Comparison of ENCODE assay signal across 1 cellular context in the genomic region with DNA sequence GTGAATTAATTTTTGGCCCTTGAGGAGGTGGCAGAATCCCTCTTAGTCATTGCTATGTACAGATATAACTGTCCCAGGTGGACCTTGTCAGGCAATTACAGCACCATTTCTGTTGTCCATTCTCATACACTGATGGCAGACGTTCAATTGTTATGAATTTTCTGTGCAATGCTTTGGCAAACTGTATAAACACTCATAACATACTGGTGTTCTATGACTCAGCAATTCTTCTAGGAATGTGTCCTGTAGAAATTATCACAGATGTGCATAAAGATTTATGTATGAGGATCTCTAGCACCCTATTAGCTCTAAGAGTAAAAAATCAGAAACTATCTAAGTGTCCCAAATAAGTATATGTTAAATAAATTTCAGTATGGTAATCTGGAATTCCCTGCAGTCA.
TF ChIP-seq lines count a peak whose summit lies in the region.

No MANE protein-coding gene starts in this region.

TF ChIP-seq in A549, 52 proteins besides CTCF, POLR2A, EP300 and RAD21 (continued from another document):
- TF ChIP-seq, protein P1, sequence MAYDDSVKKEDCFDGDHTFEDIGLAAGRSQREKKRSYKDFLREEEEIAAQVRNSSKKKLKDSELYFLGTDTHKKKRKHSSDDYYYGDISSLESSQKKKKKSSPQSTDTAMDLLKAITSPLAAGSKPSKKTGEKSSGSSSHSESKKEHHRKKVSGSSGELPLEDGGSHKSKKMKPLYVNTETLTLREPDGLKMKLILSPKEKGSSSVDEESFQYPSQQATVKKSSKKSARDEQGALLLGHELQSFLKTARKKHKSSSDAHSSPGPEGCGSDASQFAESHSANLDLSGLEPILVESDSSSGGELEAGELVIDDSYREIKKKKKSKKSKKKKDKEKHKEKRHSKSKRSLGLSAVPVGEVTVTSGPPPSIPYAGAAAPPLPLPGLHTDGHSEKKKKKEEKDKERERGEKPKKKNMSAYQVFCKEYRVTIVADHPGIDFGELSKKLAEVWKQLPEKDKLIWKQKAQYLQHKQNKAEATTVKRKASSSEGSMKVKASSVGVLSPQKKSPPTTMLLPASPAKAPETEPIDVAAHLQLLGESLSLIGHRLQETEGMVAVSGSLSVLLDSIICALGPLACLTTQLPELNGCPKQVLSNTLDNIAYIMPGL (CRISPR knock-in tag; IDR thresholded peaks at IDR 0.05; ENCODE audit: borderline replicate concordance), result no peak
- TF ChIP-seq NR3C1 (IDR thresholded peaks at IDR 0.05), result no peak
- no peak for TF ChIP-seq ZSCAN20 (CRISPR knock-in tag; IDR thresholded peaks at IDR 0.05)
- no peak for TF ChIP-seq RNF2 (IDR thresholded peaks at IDR 0.05; ENCODE audit: borderline replicate concordance, low read depth)
- TF ChIP-seq MAZ (IDR thresholded peaks at IDR 0.05; ENCODE audit: borderline replicate concordance, low read depth, low read length), result no peak
- TF ChIP-seq, protein P2, sequence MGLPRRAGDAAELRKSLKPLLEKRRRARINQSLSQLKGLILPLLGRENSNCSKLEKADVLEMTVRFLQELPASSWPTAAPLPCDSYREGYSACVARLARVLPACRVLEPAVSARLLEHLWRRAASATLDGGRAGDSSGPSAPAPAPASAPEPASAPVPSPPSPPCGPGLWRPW (IDR thresholded peaks at IDR 0.05), result no peak
- TF ChIP-seq, protein P3, sequence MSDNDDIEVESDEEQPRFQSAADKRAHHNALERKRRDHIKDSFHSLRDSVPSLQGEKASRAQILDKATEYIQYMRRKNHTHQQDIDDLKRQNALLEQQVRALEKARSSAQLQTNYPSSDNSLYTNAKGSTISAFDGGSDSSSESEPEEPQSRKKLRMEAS (IDR thresholded peaks at IDR 0.05), result no peak
- TF ChIP-seq FOXS1 (CRISPR knock-in tag; IDR thresholded peaks at IDR 0.05), result peak; percentile 41; the same call in 1 of the 2 replicates
- TF ChIP-seq KDM1A (IDR thresholded peaks at IDR 0.05; ENCODE audit: low read depth), result no peak
- no peak for TF ChIP-seq CHD4 (IDR thresholded peaks at IDR 0.05; ENCODE audit: borderline replicate concordance)
- peak; percentile 96 for TF ChIP-seq NFE2L2 (conservative IDR thresholded peaks at IDR 0.05; ENCODE audit: low read length)
- TF ChIP-seq, protein P4, sequence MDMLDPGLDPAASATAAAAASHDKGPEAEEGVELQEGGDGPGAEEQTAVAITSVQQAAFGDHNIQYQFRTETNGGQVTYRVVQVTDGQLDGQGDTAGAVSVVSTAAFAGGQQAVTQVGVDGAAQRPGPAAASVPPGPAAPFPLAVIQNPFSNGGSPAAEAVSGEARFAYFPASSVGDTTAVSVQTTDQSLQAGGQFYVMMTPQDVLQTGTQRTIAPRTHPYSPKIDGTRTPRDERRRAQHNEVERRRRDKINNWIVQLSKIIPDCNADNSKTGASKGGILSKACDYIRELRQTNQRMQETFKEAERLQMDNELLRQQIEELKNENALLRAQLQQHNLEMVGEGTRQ (IDR thresholded peaks at IDR 0.05), result no peak
- no peak for TF ChIP-seq TFCP2L1 (CRISPR knock-in tag; IDR thresholded peaks at IDR 0.05)
- TF ChIP-seq, protein P5, sequence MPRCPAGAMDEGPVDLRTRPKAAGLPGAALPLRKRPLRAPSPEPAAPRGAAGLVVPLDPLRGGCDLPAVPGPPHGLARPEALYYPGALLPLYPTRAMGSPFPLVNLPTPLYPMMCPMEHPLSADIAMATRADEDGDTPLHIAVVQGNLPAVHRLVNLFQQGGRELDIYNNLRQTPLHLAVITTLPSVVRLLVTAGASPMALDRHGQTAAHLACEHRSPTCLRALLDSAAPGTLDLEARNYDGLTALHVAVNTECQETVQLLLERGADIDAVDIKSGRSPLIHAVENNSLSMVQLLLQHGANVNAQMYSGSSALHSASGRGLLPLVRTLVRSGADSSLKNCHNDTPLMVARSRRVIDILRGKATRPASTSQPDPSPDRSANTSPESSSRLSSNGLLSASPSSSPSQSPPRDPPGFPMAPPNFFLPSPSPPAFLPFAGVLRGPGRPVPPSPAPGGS (IDR thresholded peaks at IDR 0.05), result no peak
- TF ChIP-seq RFX5 (IDR thresholded peaks at IDR 0.05), result no peak
- TF ChIP-seq KDM5A (IDR thresholded peaks at IDR 0.05), result no peak
- no peak for TF ChIP-seq ESRRA (IDR thresholded peaks at IDR 0.05; ENCODE audit: borderline replicate concordance, low read length)
- TF ChIP-seq, protein P6, sequence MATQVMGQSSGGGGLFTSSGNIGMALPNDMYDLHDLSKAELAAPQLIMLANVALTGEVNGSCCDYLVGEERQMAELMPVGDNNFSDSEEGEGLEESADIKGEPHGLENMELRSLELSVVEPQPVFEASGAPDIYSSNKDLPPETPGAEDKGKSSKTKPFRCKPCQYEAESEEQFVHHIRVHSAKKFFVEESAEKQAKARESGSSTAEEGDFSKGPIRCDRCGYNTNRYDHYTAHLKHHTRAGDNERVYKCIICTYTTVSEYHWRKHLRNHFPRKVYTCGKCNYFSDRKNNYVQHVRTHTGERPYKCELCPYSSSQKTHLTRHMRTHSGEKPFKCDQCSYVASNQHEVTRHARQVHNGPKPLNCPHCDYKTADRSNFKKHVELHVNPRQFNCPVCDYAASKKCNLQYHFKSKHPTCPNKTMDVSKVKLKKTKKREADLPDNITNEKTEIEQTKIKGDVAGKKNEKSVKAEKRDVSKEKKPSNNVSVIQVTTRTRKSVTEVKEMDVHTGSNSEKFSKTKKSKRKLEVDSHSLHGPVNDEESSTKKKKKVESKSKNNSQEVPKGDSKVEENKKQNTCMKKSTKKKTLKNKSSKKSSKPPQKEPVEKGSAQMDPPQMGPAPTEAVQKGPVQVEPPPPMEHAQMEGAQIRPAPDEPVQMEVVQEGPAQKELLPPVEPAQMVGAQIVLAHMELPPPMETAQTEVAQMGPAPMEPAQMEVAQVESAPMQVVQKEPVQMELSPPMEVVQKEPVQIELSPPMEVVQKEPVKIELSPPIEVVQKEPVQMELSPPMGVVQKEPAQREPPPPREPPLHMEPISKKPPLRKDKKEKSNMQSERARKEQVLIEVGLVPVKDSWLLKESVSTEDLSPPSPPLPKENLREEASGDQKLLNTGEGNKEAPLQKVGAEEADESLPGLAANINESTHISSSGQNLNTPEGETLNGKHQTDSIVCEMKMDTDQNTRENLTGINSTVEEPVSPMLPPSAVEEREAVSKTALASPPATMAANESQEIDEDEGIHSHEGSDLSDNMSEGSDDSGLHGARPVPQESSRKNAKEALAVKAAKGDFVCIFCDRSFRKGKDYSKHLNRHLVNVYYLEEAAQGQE (IDR thresholded peaks at IDR 0.05), result no peak
